Comparison of ENCODE assay signal across 6 cellular contexts in genomic region chr7:27922389-27922788, GRCh38.
DNase-seq lines count a peak whose midpoint lies in the region; ATAC-seq and TF ChIP-seq lines count a peak whose summit lies in the region.
"Not testable (repeated sequence)": the region's sequence is repeated elsewhere in the genome, so short reads cannot be mapped to it uniquely, and the experiment has no call there.

No MANE protein-coding gene starts in this region.

- not testable (repeated sequence) for H4K5ac ChIP-seq in IMR-90 (ENCODE audit: low read depth, low read length)

- not testable (repeated sequence) for H3K4me3 ChIP-seq in BLaER1 treated with 17β-estradiol and CSF1 and Interleukin-3, amounts not matched to agents 10 nM and 100 nM; IMR-90 (ENCODE audit: insufficient read depth, low read depth, low read length); SU-DHL-6 (ENCODE audit: insufficient read depth, low read length, poor library complexity, severe bottlenecking); left ventricle myocardium inferior; osteoblast (ENCODE audit: insufficient read depth, low read length)
- H3K4me3 ChIP-seq in OCI-LY1 (ENCODE audit: low read depth, low read length, poor library complexity, severe bottlenecking) = peak overlapping the region; percentile 11

- POLR2A ChIA-PET in IMR-90 (lab: Charles Lee; ENCODE audit: unreplicated experiment) = not testable (repeated sequence)

- not testable (repeated sequence) for H3F3A ChIP-seq in OCI-LY1 (ENCODE audit: insufficient read depth, low read length); SU-DHL-6 (ENCODE audit: insufficient read depth)

- not testable (repeated sequence) for H2AK9ac ChIP-seq in IMR-90 (replicated peaks; ENCODE audit: low read depth, low read length, poor library complexity)

- WGBS in IMR-90 (ENCODE audit: extremely low coverage in 2 of 2, insufficient read length in 1 of 2), 2 experiments = no CpG with 5 or more reads among the region's 8 CpGs

- BruUV-seq in IMR-90 (replicated peaks; lab: Mats Ljungman, UMichigan) = not testable (repeated sequence)

- peaks cover 31 to 66% (median 50%) of the 10 kb centered on the region in 10 experiments for H3K4me1 ChIP-seq in BLaER1 treated with 17β-estradiol and CSF1 and Interleukin-3, amounts not matched to agents 10 nM and 100 nM
- peaks cover 17% of the 10 kb centered on the region for H3K4me1 ChIP-seq in IMR-90 (ENCODE audit: control insufficient read depth, insufficient read depth, low read length)
- peaks cover 87% of the 10 kb centered on the region for H3K4me1 ChIP-seq in OCI-LY1 (ENCODE audit: insufficient read depth, low read length, severe bottlenecking)
- peaks cover 34% of the 10 kb centered on the region for H3K4me1 ChIP-seq in left ventricle myocardium inferior
- peaks cover 38% of the 10 kb centered on the region for H3K4me1 ChIP-seq in osteoblast (ENCODE audit: insufficient read depth, low read length)

- H3K79me2 ChIP-seq in OCI-LY1 (ENCODE audit: insufficient read depth, low read length); SU-DHL-6 (ENCODE audit: insufficient read depth, low read length); osteoblast (ENCODE audit: insufficient read depth, low read length): not testable (repeated sequence)

- not testable (repeated sequence) for H3K9me2 ChIP-seq in OCI-LY1 (ENCODE audit: low read depth, low read length); SU-DHL-6 (replicated peaks; ENCODE audit: insufficient read depth, low read length)

- H2BK20ac ChIP-seq in IMR-90 (ENCODE audit: low read depth, low read length) = not testable (repeated sequence)

- H3K18ac ChIP-seq in IMR-90 (ENCODE audit: low read depth, low read length) = not testable (repeated sequence)

- H3K14ac ChIP-seq in IMR-90 (replicated peaks; ENCODE audit: low read depth, low read length) = not testable (repeated sequence)

- DNase-seq in IMR-90; left ventricle myocardium inferior; osteoblast (ENCODE audit: insufficient read length, low spot score, missing footprints): not testable (repeated sequence)

- not testable (repeated sequence) for H4K8ac ChIP-seq in IMR-90 (ENCODE audit: low read depth in 2 of 2, low read length in 2 of 2)

- intact Hi-C loops in IMR-90 (cut with micrococcal nuclease) = loop anchor here (5.0 kb wide), 3 partner anchors 140 to 170 kb away; no protein-coding TSS in a partner anchor
- intact Hi-C loops in left ventricle myocardium inferior (cut with micrococcal nuclease) = not testable (repeated sequence)

- not testable (repeated sequence) for H4K91ac ChIP-seq in IMR-90 (ENCODE audit: insufficient read depth, low read depth, low read length)

- H2BK5ac ChIP-seq in IMR-90 (ENCODE audit: low read depth, low read length, poor library complexity, severe bottlenecking) = not testable (repeated sequence)

- H3K27me3 ChIP-seq in BLaER1 treated with 17β-estradiol and CSF1 and Interleukin-3, amounts not matched to agents 10 nM and 100 nM; IMR-90 (ENCODE audit: control insufficient read depth, insufficient read depth, low read length); OCI-LY1 (ENCODE audit: insufficient read depth, low read length); SU-DHL-6 (ENCODE audit: low read length); left ventricle myocardium inferior (ENCODE audit: low read depth); osteoblast (ENCODE audit: insufficient read depth, low read length): not testable (repeated sequence)

- not testable (repeated sequence) for H3K23ac ChIP-seq in IMR-90 (ENCODE audit: low read depth, low read length)

- dilution Hi-C loops in IMR-90 (cut with HindIII; ENCODE audit: low sequenced_read_pairs, unreplicated experiment) = not testable (repeated sequence)

- H3K36me3 ChIP-seq in BLaER1 treated with 17β-estradiol and CSF1 and Interleukin-3, amounts not matched to agents 10 nM and 100 nM = peaks cover 0 to 19% (median 0%) of the 10 kb centered on the region in 11 experiments; a peak in 2 of 22 replicates
- H3K36me3 ChIP-seq in IMR-90 (ENCODE audit: control insufficient read depth, insufficient read depth, low read length); OCI-LY1 (ENCODE audit: insufficient read depth, low read length); SU-DHL-6 (ENCODE audit: low read length); left ventricle myocardium inferior; osteoblast (ENCODE audit: insufficient read depth, low read length): not testable (repeated sequence)

- H2BK15ac ChIP-seq in IMR-90 (ENCODE audit: low read depth, low read length) = not testable (repeated sequence)

- peaks cover 19 to 44% of the 10 kb centered on the region in 2 experiments for H3K79me1 ChIP-seq in IMR-90 (ENCODE audit: low read depth in 1 of 2, low read length in 2 of 2)

- H3K4me2 ChIP-seq in BLaER1 treated with 17β-estradiol and CSF1 and Interleukin-3, amounts not matched to agents 10 nM and 100 nM = peak overlapping the region; percentile 4 to 86 (median 76); a peak in 21 of 22 replicates
- H3K4me2 ChIP-seq in IMR-90 (ENCODE audit: low read depth, low read length); osteoblast (ENCODE audit: insufficient read depth, low read length): not testable (repeated sequence)
- H3K4me2 ChIP-seq in OCI-LY1 (ENCODE audit: low read length) = peak overlapping the region; percentile 70
- peak overlapping the region; percentile 47 for H3K4me2 ChIP-seq in SU-DHL-6 (ENCODE audit: low read depth, low read length, poor library complexity, severe bottlenecking)

- not testable (repeated sequence) for H3K56ac ChIP-seq in IMR-90 (ENCODE audit: extremely low read depth, insufficient read depth, low read length)

- H3K9ac ChIP-seq in BLaER1 treated with 17β-estradiol and CSF1 and Interleukin-3, amounts not matched to agents 10 nM and 100 nM; IMR-90 (ENCODE audit: low read depth, low read length); SU-DHL-6 (ENCODE audit: low read length): not testable (repeated sequence)
- H3K9ac ChIP-seq in OCI-LY1 (ENCODE audit: low read length) = peak overlapping the region; percentile 53; the same call in 1 of the 2 replicates

- H3K9me3 ChIP-seq in BLaER1 treated with 17β-estradiol and CSF1 and Interleukin-3, amounts not matched to agents 10 nM and 100 nM (replicated peaks in 1 of 11); IMR-90 (ENCODE audit: control insufficient read depth, insufficient read depth, low read length); OCI-LY1 (ENCODE audit: low read length); SU-DHL-6 (ENCODE audit: insufficient read depth, low read length); left ventricle myocardium inferior (replicated peaks); osteoblast (ENCODE audit: low read depth, low read length): not testable (repeated sequence)

- peaks cover 13% of the 10 kb centered on the region for H3K9me1 ChIP-seq in IMR-90 (ENCODE audit: insufficient read depth, low read length)

- peaks cover 0 to 43% (median 11%) of the 10 kb centered on the region in 11 experiments; a peak in 13 of 22 replicates for H4K20me1 ChIP-seq in BLaER1 treated with 17β-estradiol and CSF1 and Interleukin-3, amounts not matched to agents 10 nM and 100 nM
- peaks cover 11% of the 10 kb centered on the region; the same call in 1 of the 2 replicates for H4K20me1 ChIP-seq in IMR-90 (ENCODE audit: insufficient read depth, low read length)
- not testable (repeated sequence) for H4K20me1 ChIP-seq in OCI-LY1 (ENCODE audit: insufficient read depth, low read length); SU-DHL-6 (ENCODE audit: low read depth, low read length); osteoblast (ENCODE audit: insufficient read depth, low read length)

- ATAC-seq in IMR-90 (ENCODE audit: low read depth) = not testable (repeated sequence)

- not testable (repeated sequence) for TF ChIP-seq POLR2A in IMR-90 (IDR thresholded peaks at IDR 0.05; ENCODE audit: low read depth, low read length)

- H3K4ac ChIP-seq in IMR-90 (ENCODE audit: low read depth, low read length) = not testable (repeated sequence)

- not testable (repeated sequence) for H2AK5ac ChIP-seq in IMR-90 (ENCODE audit: low read depth, low read length)

- not testable (repeated sequence) for TF ChIP-seq CTCF in IMR-90 (conservative IDR thresholded peaks at IDR 0.05; ENCODE audit: low read depth, low read length); OCI-LY1 (IDR thresholded peaks at IDR 0.05; ENCODE audit: low read length); SU-DHL-6 (IDR thresholded peaks at IDR 0.05; ENCODE audit: insufficient read depth, low read length, poor library complexity, severe bottlenecking); left ventricle myocardium inferior (IDR thresholded peaks at IDR 0.05; ENCODE audit: borderline replicate concordance); osteoblast (IDR thresholded peaks at IDR 0.05; ENCODE audit: extremely low read depth, low read depth, low read length)

- not testable (repeated sequence) for H3K27ac ChIP-seq in BLaER1 treated with 17β-estradiol and CSF1 and Interleukin-3, amounts not matched to agents 10 nM and 100 nM; IMR-90 (ENCODE audit: insufficient read depth, low read length)
- peak overlapping the region; percentile 95 for H3K27ac ChIP-seq in OCI-LY1 (ENCODE audit: low read depth, low read length, poor library complexity, severe bottlenecking)
- peak overlapping the region; percentile 64 for H3K27ac ChIP-seq in SU-DHL-6 (ENCODE audit: low read depth, low read length)
- H3K27ac ChIP-seq in left ventricle myocardium inferior (replicated peaks) = peak overlapping the region; percentile 10
- H3K27ac ChIP-seq in osteoblast (ENCODE audit: low read depth, low read length) = peak overlapping the region; percentile 27

- H2BK120ac ChIP-seq in IMR-90 (ENCODE audit: low read depth, low read length) = not testable (repeated sequence)

- TF ChIP-seq RAD21 in IMR-90 (IDR thresholded peaks at IDR 0.05; ENCODE audit: low read length) = not testable (repeated sequence)

- CTCF ChIA-PET in IMR-90 (lab: Yijun Ruan, JAX) = not testable (repeated sequence)

- not testable (repeated sequence) for H2AFZ ChIP-seq in IMR-90 (replicated peaks; ENCODE audit: low read length, poor library complexity); OCI-LY1 (ENCODE audit: low read length); SU-DHL-6 (ENCODE audit: low read depth, low read length, severe bottlenecking); osteoblast (ENCODE audit: low read length)

- in situ Hi-C loops in IMR-90 (cut with MboI; ENCODE audit: low sequenced_read_pairs) = loop anchor here (5.0 kb wide), 1 partner anchor 725 kb away; no protein-coding TSS in a partner anchor
